In the genomic region with DNA sequence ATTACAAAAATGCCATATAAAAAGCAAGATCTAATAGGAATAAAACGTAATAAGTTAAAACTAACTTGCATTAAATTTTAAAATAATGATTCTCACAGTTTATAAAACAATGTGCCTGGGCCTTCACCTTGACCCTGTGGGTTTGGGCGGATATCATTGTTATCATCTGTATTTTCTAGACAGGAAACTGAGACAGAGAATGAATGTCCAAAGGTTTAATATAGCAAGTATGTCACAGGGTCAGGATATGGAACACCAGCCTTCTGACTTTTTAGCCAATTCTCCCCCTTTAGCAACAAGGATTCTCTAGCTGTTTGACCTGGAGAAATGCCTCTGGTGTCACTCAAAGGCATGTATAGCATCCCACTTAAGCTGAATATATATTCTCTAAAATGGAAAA, we compare ENCODE assay signal across 29 cellular contexts.
"Had no signal": no experiment of that assay in that cellular context is flagged by ENCODE, and none has a peak within 500 bp of the region (broad histone marks: within the 10 kb centered on the region; RNA-seq: fewer than 3 reads in every experiment).

No MANE protein-coding gene starts in this region.

- H3K27ac Mint-ChIP-seq: activated B cell treated with CpG ODN at 0.5 μM for 24 hours; activated CD4-positive, alpha-beta T cell treated with anti-CD3 and anti-CD28 coated beads, Interleukin-2, amount 10 ng/mL, durations not matched to agents 24 days and 14 days; activated naive CD4-positive, alpha-beta T cell treated with anti-CD3 and anti-CD28 coated beads, Interleukin-2, amount 10 ng/mL, durations not matched to agents 7 days and 5 days; activated naive CD8-positive, alpha-beta T cell treated with anti-CD3 and anti-CD28 coated beads for 36 hours; activated T-cell treated with anti-CD3 and anti-CD28 coated beads, Interleukin-2, amount 50 U/mL, for 72 hours; activated T-helper 2 cell treated with anti-CD3 and anti-CD28 coated beads, Interferon-gamma antibody, Interleukin-2, Interleukin-4, amounts not matched to agents 10 μg/mL and 5 μg/mL and 100 μg/mL, durations not matched to agents 14 hours and 24 hours and 36 hours; T-cell had no signal

- H3K36me3 ChIP-seq: MG63 had no signal

- H3K4me3 Mint-ChIP-seq: activated B cell treated with CpG ODN at 0.5 μM for 24 hours; activated CD4-positive, alpha-beta T cell treated with anti-CD3 and anti-CD28 coated beads, Interleukin-2, amount 10 ng/mL, durations not matched to agents 24 days and 14 days; activated naive CD4-positive, alpha-beta T cell treated with anti-CD3 and anti-CD28 coated beads, Interleukin-2, amount 10 ng/mL, durations not matched to agents 7 days and 5 days; activated naive CD8-positive, alpha-beta T cell treated with anti-CD3 and anti-CD28 coated beads for 36 hours; activated T-cell treated with anti-CD3 and anti-CD28 coated beads, Interleukin-2, amount 50 U/mL, for 72 hours; T-cell had no signal

- FAIRE-seq: TTC549 had no signal

- H3K27ac ChIP-seq: brain microvascular endothelial cell, SK-N-MC had no signal

- H3K9me3 ChIP-seq: MG63 had no signal

- H3K4me1 Mint-ChIP-seq: activated B cell treated with CpG ODN at 0.5 μM for 24 hours; activated CD4-positive, alpha-beta T cell treated with anti-CD3 and anti-CD28 coated beads, Interleukin-2, amount 10 ng/mL, durations not matched to agents 24 days and 14 days; activated naive CD8-positive, alpha-beta T cell treated with anti-CD3 and anti-CD28 coated beads for 36 hours had no signal

- H3K27me3 Mint-ChIP-seq: activated CD4-positive, alpha-beta T cell treated with anti-CD3 and anti-CD28 coated beads, Interleukin-2, amount 10 ng/mL, durations not matched to agents 24 days and 14 days; activated naive CD4-positive, alpha-beta T cell treated with anti-CD3 and anti-CD28 coated beads, Interleukin-2, amount 10 ng/mL, durations not matched to agents 7 days and 5 days; activated naive CD8-positive, alpha-beta T cell treated with anti-CD3 and anti-CD28 coated beads for 36 hours; T-cell had no signal

- DNase-seq: activated B cell treated with CpG ODN at 0.5 μM for 24 hours; activated CD4-positive, alpha-beta T cell treated with anti-CD3 and anti-CD28 coated beads for 1 hour; activated CD4-positive, alpha-beta T cell treated with anti-CD3 and anti-CD28 coated beads, Interleukin-2, amount 10 ng/mL, durations not matched to agents 24 days and 14 days; activated CD4-positive, alpha-beta T cell treated with anti-CD3 and anti-CD28 coated beads, Interleukin-2, amount 50 U/mL, for 48 hours; activated gamma-delta T cell treated with Interleukin-2 at 50 U/mL for 16 hours; activated naive CD4-positive, alpha-beta T cell treated with anti-CD3 and anti-CD28 coated beads, Interleukin-2, amount 10 ng/mL, durations not matched to agents 7 days and 5 days; activated naive CD8-positive, alpha-beta T cell treated with anti-CD3 and anti-CD28 coated beads for 36 hours; activated T-cell treated with anti-CD3 and anti-CD28 coated beads for 4 hours; activated T-cell treated with anti-CD3 and anti-CD28 coated beads, Interleukin-2, amount 50 U/mL, for 72 hours; brain microvascular endothelial cell; MG63; MV-4-11; NCI-H1092 treated with DMSO at 0.1 percent for 48 hours; NCI-H1436; NCI-H1694 treated with DMSO at 0.1 percent for 48 hours; NCI-H2029 treated with DMSO at 0.1 percent for 48 hours; NCI-H510A treated with DMSO at 0.1 percent for 48 hours; NCI-H69; NK-92 treated with Interleukin-12 subunit alpha and Interleukin-12 subunit beta, amount 100 ng/mL, for 24 hours; OCI-M1; RPMI8226; T-cell; T-helper 2 cell; T1000 had no signal

- H3K27me3 ChIP-seq: brain microvascular endothelial cell, MG63 had no signal

- H3K4me3 ChIP-seq: MG63, SK-N-MC had no signal

- H3K9me3 Mint-ChIP-seq: activated B cell treated with CpG ODN at 0.5 μM for 24 hours; activated CD4-positive, alpha-beta T cell treated with anti-CD3 and anti-CD28 coated beads, Interleukin-2, amount 10 ng/mL, durations not matched to agents 24 days and 14 days; activated naive CD4-positive, alpha-beta T cell treated with anti-CD3 and anti-CD28 coated beads, Interleukin-2, amount 10 ng/mL, durations not matched to agents 7 days and 5 days; activated naive CD8-positive, alpha-beta T cell treated with anti-CD3 and anti-CD28 coated beads for 36 hours; activated T-cell treated with anti-CD3 and anti-CD28 coated beads, Interleukin-2, amount 50 U/mL, for 72 hours; activated T-helper 2 cell treated with anti-CD3 and anti-CD28 coated beads, Interferon-gamma antibody, Interleukin-2, Interleukin-4, amounts not matched to agents 10 μg/mL and 5 μg/mL and 100 μg/mL, durations not matched to agents 14 hours and 24 hours and 36 hours; T-cell had no signal

- ATAC-seq: activated T-cell treated with anti-CD3 and anti-CD28 coated beads, Interleukin-2, amount 50 U/mL, for 72 hours; Panc1; Right ventricle myocardium inferior; T-cell had no signal

- H3K36me3 Mint-ChIP-seq: activated naive CD4-positive, alpha-beta T cell treated with anti-CD3 and anti-CD28 coated beads, Interleukin-2, amount 10 ng/mL, durations not matched to agents 7 days and 5 days; activated naive CD8-positive, alpha-beta T cell treated with anti-CD3 and anti-CD28 coated beads for 36 hours; T-cell had no signal
